In the genomic region with DNA sequence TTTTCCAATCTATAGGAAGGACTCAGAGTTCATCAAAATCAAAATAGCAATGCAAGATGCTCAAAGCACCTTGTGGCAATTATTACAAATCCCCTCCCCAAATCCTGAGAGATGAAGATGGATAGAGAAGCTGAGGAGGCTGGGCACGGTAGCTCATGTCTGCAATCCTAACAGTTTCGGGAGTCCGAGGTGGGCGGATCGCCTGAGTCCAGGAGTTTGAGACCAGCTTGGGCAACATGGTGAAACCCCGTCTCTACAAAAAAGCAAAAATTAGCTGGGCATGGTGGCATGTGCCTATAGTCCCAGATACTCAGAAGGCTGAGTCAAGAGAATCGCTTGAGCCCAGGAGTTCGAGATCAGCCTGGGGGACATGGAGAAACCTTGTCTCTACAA, we compare ENCODE assay signal across 1 cellular context.
TF ChIP-seq lines count a peak whose summit lies in the region.

No MANE protein-coding gene starts in this region.

TF ChIP-seq in HepG2, 621 proteins besides CTCF, POLR2A, EP300 and RAD21:
- no peak for TF ChIP-seq ZNF138 (CRISPR knock-in tag; IDR thresholded peaks at IDR 0.05; ENCODE audit: low read depth)
- TF ChIP-seq ADNP (CRISPR knock-in tag; IDR thresholded peaks at IDR 0.05): no peak
- no peak for TF ChIP-seq CAMTA2 (CRISPR knock-in tag; IDR thresholded peaks at IDR 0.05; ENCODE audit: borderline replicate concordance)
- TF ChIP-seq, protein P1, sequence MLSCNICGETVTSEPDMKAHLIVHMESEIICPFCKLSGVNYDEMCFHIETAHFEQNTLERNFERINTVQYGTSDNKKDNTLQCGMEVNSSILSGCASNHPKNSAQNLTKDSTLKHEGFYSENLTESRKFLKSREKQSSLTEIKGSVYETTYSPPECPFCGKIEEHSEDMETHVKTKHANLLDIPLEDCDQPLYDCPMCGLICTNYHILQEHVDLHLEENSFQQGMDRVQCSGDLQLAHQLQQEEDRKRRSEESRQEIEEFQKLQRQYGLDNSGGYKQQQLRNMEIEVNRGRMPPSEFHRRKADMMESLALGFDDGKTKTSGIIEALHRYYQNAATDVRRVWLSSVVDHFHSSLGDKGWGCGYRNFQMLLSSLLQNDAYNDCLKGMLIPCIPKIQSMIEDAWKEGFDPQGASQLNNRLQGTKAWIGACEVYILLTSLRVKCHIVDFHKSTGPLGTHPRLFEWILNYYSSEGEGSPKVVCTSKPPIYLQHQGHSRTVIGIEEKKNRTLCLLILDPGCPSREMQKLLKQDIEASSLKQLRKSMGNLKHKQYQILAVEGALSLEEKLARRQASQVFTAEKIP (CRISPR knock-in tag; IDR thresholded peaks at IDR 0.05; ENCODE audit: borderline replicate concordance): no peak
- no peak for TF ChIP-seq ZNF142 (CRISPR knock-in tag; IDR thresholded peaks at IDR 0.05)
- no peak for TF ChIP-seq ZZZ3 (CRISPR knock-in tag; IDR thresholded peaks at IDR 0.05; ENCODE audit: borderline replicate concordance)
- TF ChIP-seq ARNT2 (CRISPR knock-in tag; IDR thresholded peaks at IDR 0.05; ENCODE audit: low read depth): no peak
- TF ChIP-seq GTF2F1 (IDR thresholded peaks at IDR 0.05; ENCODE audit: low read length): no peak
- no peak for TF ChIP-seq CREBL2 (CRISPR knock-in tag; IDR thresholded peaks at IDR 0.05; ENCODE audit: borderline replicate concordance)
- no peak for TF ChIP-seq ZNF251 (CRISPR knock-in tag; IDR thresholded peaks at IDR 0.05)
- no peak for TF ChIP-seq TBX2 (CRISPR knock-in tag; IDR thresholded peaks at IDR 0.05; ENCODE audit: borderline replicate concordance)
- TF ChIP-seq, protein P2, sequence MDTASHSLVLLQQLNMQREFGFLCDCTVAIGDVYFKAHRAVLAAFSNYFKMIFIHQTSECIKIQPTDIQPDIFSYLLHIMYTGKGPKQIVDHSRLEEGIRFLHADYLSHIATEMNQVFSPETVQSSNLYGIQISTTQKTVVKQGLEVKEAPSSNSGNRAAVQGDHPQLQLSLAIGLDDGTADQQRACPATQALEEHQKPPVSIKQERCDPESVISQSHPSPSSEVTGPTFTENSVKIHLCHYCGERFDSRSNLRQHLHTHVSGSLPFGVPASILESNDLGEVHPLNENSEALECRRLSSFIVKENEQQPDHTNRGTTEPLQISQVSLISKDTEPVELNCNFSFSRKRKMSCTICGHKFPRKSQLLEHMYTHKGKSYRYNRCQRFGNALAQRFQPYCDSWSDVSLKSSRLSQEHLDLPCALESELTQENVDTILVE (CRISPR knock-in tag; IDR thresholded peaks at IDR 0.05): no peak
- TF ChIP-seq ZSCAN20 (CRISPR knock-in tag; IDR thresholded peaks at IDR 0.05; ENCODE audit: borderline replicate concordance): no peak
- TF ChIP-seq SPEN (CRISPR knock-in tag; IDR thresholded peaks at IDR 0.05; ENCODE audit: low read depth): no peak
- TF ChIP-seq ZNF598 (CRISPR knock-in tag; IDR thresholded peaks at IDR 0.05; ENCODE audit: borderline replicate concordance): no peak
- no peak for TF ChIP-seq NCOR1 (IDR thresholded peaks at IDR 0.05; ENCODE audit: borderline replicate concordance, low read length)
- TF ChIP-seq, protein P3, sequence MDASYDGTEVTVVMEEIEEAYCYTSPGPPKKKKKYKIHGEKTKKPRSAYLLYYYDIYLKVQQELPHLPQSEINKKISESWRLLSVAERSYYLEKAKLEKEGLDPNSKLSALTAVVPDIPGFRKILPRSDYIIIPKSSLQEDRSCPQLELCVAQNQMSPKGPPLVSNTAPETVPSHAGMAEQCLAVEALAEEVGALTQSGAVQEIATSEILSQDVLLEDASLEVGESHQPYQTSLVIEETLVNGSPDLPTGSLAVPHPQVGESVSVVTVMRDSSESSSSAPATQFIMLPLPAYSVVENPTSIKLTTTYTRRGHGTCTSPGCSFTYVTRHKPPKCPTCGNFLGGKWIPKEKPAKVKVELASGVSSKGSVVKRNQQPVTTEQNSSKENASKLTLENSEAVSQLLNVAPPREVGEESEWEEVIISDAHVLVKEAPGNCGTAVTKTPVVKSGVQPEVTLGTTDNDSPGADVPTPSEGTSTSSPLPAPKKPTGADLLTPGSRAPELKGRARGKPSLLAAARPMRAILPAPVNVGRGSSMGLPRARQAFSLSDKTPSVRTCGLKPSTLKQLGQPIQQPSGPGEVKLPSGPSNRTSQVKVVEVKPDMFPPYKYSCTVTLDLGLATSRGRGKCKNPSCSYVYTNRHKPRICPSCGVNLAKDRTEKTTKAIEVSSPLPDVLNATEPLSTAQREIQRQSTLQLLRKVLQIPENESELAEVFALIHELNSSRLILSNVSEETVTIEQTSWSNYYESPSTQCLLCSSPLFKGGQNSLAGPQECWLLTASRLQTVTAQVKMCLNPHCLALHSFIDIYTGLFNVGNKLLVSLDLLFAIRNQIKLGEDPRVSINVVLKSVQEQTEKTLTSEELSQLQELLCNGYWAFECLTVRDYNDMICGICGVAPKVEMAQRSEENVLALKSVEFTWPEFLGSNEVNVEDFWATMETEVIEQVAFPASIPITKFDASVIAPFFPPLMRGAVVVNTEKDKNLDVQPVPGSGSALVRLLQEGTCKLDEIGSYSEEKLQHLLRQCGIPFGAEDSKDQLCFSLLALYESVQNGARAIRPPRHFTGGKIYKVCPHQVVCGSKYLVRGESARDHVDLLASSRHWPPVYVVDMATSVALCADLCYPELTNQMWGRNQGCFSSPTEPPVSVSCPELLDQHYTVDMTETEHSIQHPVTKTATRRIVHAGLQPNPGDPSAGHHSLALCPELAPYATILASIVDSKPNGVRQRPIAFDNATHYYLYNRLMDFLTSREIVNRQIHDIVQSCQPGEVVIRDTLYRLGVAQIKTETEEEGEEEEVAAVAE (CRISPR knock-in tag; IDR thresholded peaks at IDR 0.05; ENCODE audit: borderline replicate concordance): no peak
